Comparison of ENCODE assay signal across 9 cellular contexts in the genomic region with DNA sequence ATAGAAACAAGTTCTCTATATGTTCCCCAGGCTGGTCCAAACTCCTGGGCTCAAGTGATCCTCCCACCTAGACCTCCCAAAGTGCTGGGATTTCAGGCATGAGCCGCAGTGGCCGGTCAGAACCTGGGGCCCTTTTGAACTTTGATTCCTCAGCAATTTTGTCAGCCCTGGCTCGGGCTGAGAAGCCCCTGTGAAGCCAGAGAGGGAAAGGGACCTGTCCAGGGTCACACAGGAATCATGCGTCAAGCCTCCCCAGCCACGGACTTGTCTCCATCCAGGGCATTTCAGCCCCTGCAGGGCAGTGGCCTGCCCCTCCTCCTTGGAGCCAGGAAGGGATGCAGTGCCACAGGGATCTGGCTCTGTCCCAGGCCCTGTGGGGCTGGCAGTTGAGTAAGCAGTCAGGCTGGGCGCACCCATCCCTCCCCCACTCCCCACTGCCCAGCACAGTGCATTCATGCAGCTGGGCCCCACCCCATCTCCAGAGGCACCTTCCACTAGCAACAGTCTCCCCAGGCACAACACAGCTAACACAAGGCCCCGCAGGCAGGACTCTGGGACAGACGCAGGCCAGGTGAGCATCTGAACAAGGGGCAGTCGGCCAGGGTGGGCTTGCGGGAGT. TPM values are rescaled to one million over a fixed set of nuclear protein-coding genes. Genes with fewer than 3 reads are reported as not detected.
A peak's percentile ranks its signal among the peaks of the same experiment; 100 is the strongest.
DNase-seq lines count a peak whose midpoint lies in the region; ATAC-seq, FAIRE-seq and TF ChIP-seq lines count a peak whose summit lies in the region.
"Had no signal": no experiment of that assay in that cellular context is flagged by ENCODE, and none has a peak within 500 bp of the region (broad histone marks: within the 10 kb centered on the region; RNA-seq: fewer than 3 reads in every experiment).

A gene (plus strand): TSS at position 516 of the 619 bp plus-strand sequence. CDS start 153 bp downstream, outside the sequence.

- peak; percentile 45 for ATAC-seq in omental fat pad (ENCODE audit: low FRiP score)
- ATAC-seq in naive thymus-derived CD8-positive, alpha-beta T cell: no peak

- DNase-seq in C1 segment of cervical spinal cord (lab: John Stamatoyannopoulos, UW): peak in 9 of 14 donors; percentile 8 to 79 (median 37)
- peak; percentile 80 for DNase-seq in RCC 7860 (ENCODE audit: low spot score)
- DNase-seq in fibroblast of villous mesenchyme (ENCODE audit: low read depth): peak; percentile 64
- DNase-seq in omental fat pad (ENCODE audit: low spot score): no peak
- DNase-seq in COR-L47 (lab: John Stamatoyannopoulos, UW): no peak
- no peak for DNase-seq in NCI-H446 treated with DMSO at 0.1 percent for 48 hours (lab: John Stamatoyannopoulos, UW)
- no peak for DNase-seq in HTR-8/SVneo (ENCODE audit: insufficient read length, low spot score)
- no peak for DNase-seq in naive thymus-derived CD8-positive, alpha-beta T cell
- DNase-seq: naive B cell had no signal

- POLR2A ChIA-PET in naive thymus-derived CD8-positive, alpha-beta T cell (lab: Charles Lee): interaction anchor here (0.5 kb wide), 1 partner anchor 25 kb away, joined by 5 read pairs; no protein-coding TSS in a partner anchor

- H3K4me1 Mint-ChIP-seq in naive thymus-derived CD8-positive, alpha-beta T cell: no peaks in the 10 kb centered on the region
- H3K4me1 Mint-ChIP-seq: naive B cell had no signal

- no peak within 1 kb of the TSS for H3K4me3 ChIP-seq in fibroblast of villous mesenchyme (ENCODE audit: low read depth, low read length)

- peaks cover 0 to 41% (median 2%) of the 10 kb centered on the region in 3 donors for H3K36me3 Mint-ChIP-seq in naive thymus-derived CD8-positive, alpha-beta T cell
- H3K36me3 Mint-ChIP-seq: naive B cell had no signal

- FAIRE-seq in RCC 7860 (lab: Jason Lieb, UNC) (peak; percentile 84), HTR-8/SVneo (lab: Jason Lieb, UNC) (no peak)

- no peak for TF ChIP-seq CTCF in fibroblast of villous mesenchyme (IDR thresholded peaks at IDR 0.05; ENCODE audit: insufficient read depth, low read depth, low read length)
- no peak for TF ChIP-seq CTCF in omental fat pad (IDR thresholded peaks at IDR 0.05)

- H3K9me3 Mint-ChIP-seq in naive thymus-derived CD8-positive, alpha-beta T cell: no peaks in the 10 kb centered on the region
- H3K9me3 Mint-ChIP-seq: naive B cell had no signal

- H3K27ac Mint-ChIP-seq in naive thymus-derived CD8-positive, alpha-beta T cell: peak within 1 kb of the TSS in 2 of 10 donors; percentile 43 to 48

- H3K27me3 Mint-ChIP-seq in naive thymus-derived CD8-positive, alpha-beta T cell: no peaks in the 10 kb centered on the region
- H3K27me3 Mint-ChIP-seq: naive B cell had no signal

- H3K4me3 Mint-ChIP-seq in naive thymus-derived CD8-positive, alpha-beta T cell: no peak within 1 kb of the TSS

RNA-seq across cellular contexts. Expression of the gene that starts here (rescaled TPM):
- total RNA-seq in fibroblast of villous mesenchyme (1.7 and 3.9 TPM in 2 replicates), omental fat pad (1 to 10 TPM; 2.3 to 9.0 (median 4.6) TPM)
- total RNA-seq in naive thymus-derived CD8-positive, alpha-beta T cell: 10 to 100 TPM; 55.9 to 58.3 TPM
- polyA plus RNA-seq in naive thymus-derived CD8-positive, alpha-beta T cell: 1 to 10 TPM; 1.3 to 2.8 (median 2.0) TPM

Comparison
In these comparisons a context has a peak if more than half of its experiments do, and no peak if none do; other contexts are left out.
1. RNA of the gene that starts here (total RNA-seq): 55.9 to 58.3 TPM in naive thymus-derived CD8-positive, alpha-beta T cell; 2.3 to 9.0 TPM in omental fat pad and 1.7 to 3.9 TPM in fibroblast of villous mesenchyme; every median in the first group is over 4 times any median in the second.
2. DNase-seq: peak in C1 segment of cervical spinal cord (9 of 14), RCC 7860 (single experiment) and fibroblast of villous mesenchyme (single experiment); none in omental fat pad (single experiment), COR-L47 (single experiment), NCI-H446 treated with DMSO at 0.1 percent for 48 hours (single experiment), HTR-8/SVneo (single experiment) and naive thymus-derived CD8-positive, alpha-beta T cell (0 of 10).